Comparison of ENCODE assay signal across 26 cellular contexts in genomic region chr6:146829792-146830565, GRCh38.
"Had no signal": no experiment of that assay in that cellular context is flagged by ENCODE, and none has a peak within 500 bp of the region (broad histone marks: within the 10 kb centered on the region; RNA-seq: fewer than 3 reads in every experiment).

No MANE protein-coding gene starts in this region.

- H3K4me1 Mint-ChIP-seq: naive thymus-derived CD4-positive, alpha-beta T cell; stimulated activated effector memory CD8-positive, alpha-beta T cell treated with anti-CD3 and anti-CD28 coated beads, Interleukin-12 subunit alpha, Interleukin-12 subunit beta, amount 100 ng/mL, for 72 hours had no signal

- H3K9me3 Mint-ChIP-seq: effector memory CD8-positive, alpha-beta T cell; naive thymus-derived CD4-positive, alpha-beta T cell; nephron; stimulated activated effector memory CD8-positive, alpha-beta T cell treated with anti-CD3 and anti-CD28 coated beads, Interleukin-12 subunit alpha, Interleukin-12 subunit beta, amount 100 ng/mL, for 72 hours had no signal

- H3K4me1 ChIP-seq: gastrocnemius medialis, left lung, prostate gland, right atrium auricular region, tibial nerve, upper lobe of left lung had no signal

- H3K9me3 ChIP-seq: gastrocnemius medialis, left lung, prostate gland, right atrium auricular region, thoracic aorta, tibial nerve, upper lobe of left lung had no signal

- H3K27me3 ChIP-seq: gastrocnemius medialis, left lung, right atrium auricular region, tibial nerve, upper lobe of left lung had no signal

- H3K4me3 ChIP-seq: gastrocnemius medialis, left lung, prostate gland, right atrium auricular region, smooth muscle cell, thoracic aorta, tibial nerve, upper lobe of left lung had no signal

- H3K4me3 Mint-ChIP-seq: effector memory CD8-positive, alpha-beta T cell; naive thymus-derived CD4-positive, alpha-beta T cell; nephron; stimulated activated effector memory CD8-positive, alpha-beta T cell treated with anti-CD3 and anti-CD28 coated beads, Interleukin-12 subunit alpha, Interleukin-12 subunit beta, amount 100 ng/mL, for 72 hours had no signal

- ATAC-seq: effector memory CD8-positive, alpha-beta T cell; esophagus mucosa; gastrocnemius medialis; left lung; naive thymus-derived CD4-positive, alpha-beta T cell; sciatic nerve; stimulated activated effector memory CD8-positive, alpha-beta T cell treated with anti-CD3 and anti-CD28 coated beads, Interleukin-12 subunit alpha, Interleukin-12 subunit beta, amount 100 ng/mL, for 72 hours had no signal

- H3K36me3 ChIP-seq: gastrocnemius medialis, left lung, prostate gland, right atrium auricular region, thoracic aorta, tibial nerve, upper lobe of left lung had no signal

- H3K27ac ChIP-seq: epithelial cell of prostate, gastrocnemius medialis, left lung, prostate gland, right atrium auricular region, thoracic aorta, tibial nerve, upper lobe of left lung had no signal

- H3K27ac Mint-ChIP-seq: effector memory CD8-positive, alpha-beta T cell; naive thymus-derived CD4-positive, alpha-beta T cell; nephron; stimulated activated effector memory CD8-positive, alpha-beta T cell treated with anti-CD3 and anti-CD28 coated beads, Interleukin-12 subunit alpha, Interleukin-12 subunit beta, amount 100 ng/mL, for 72 hours had no signal

- H3K4me2 ChIP-seq: smooth muscle cell had no signal

- DNase-seq: cortex of kidney; effector memory CD8-positive, alpha-beta T cell; foreskin fibroblast; gastrocnemius medialis; head of caudate nucleus; kidney; left lung; mesenchymal stem cell; midbrain; naive thymus-derived CD4-positive, alpha-beta T cell; nucleus accumbens; stimulated activated CD4-positive, alpha-beta T cell treated with anti-CD3 and anti-CD28 coated beads, Interleukin-12 subunit alpha, Interleukin-12 subunit beta, amount 100 ng/mL, for 4 hours; stimulated activated CD4-positive, alpha-beta T cell treated with anti-CD3 and anti-CD28 coated beads, Interleukin-1b, Interleukin-23, amount 100 ng/mL, for 48 hours; stimulated activated CD4-positive, alpha-beta T cell treated with anti-CD3 and anti-CD28 coated beads, Interleukin-4, amount 100 ng/mL, for 24 hours; stimulated activated naive CD4-positive, alpha-beta T cell treated with Interleukin-2 at 50 U/mL for 16 hours; upper lobe of left lung had no signal

- H3K36me3 Mint-ChIP-seq: naive thymus-derived CD4-positive, alpha-beta T cell; stimulated activated effector memory CD8-positive, alpha-beta T cell treated with anti-CD3 and anti-CD28 coated beads, Interleukin-12 subunit alpha, Interleukin-12 subunit beta, amount 100 ng/mL, for 72 hours had no signal
